19 cellular contexts compared by ENCODE assay signal in genomic region chr17:78996781-78997201, GRCh38. TPM values are rescaled to one million over a fixed set of nuclear protein-coding genes. Genes with fewer than 3 reads are reported as not detected.
DNase-seq lines count a peak whose midpoint lies in the region; ATAC-seq and TF ChIP-seq lines count a peak whose summit lies in the region.
"Had no signal": no experiment of that assay in that cellular context is flagged by ENCODE, and none has a peak within 500 bp of the region (broad histone marks: within the 10 kb centered on the region; RNA-seq: fewer than 3 reads in every experiment).

No MANE protein-coding gene starts in this region.

- H3K9me3 Mint-ChIP-seq in endothelial cell (ENCODE audit: unreplicated experiment) (no peaks in the 10 kb centered on the region), neural progenitor cell (no peaks in the 10 kb centered on the region), HFFc6 (no peaks in the 10 kb centered on the region)
- H3K9me3 Mint-ChIP-seq: GM23338; stimulated activated effector memory CD8-positive, alpha-beta T cell treated with anti-CD3 and anti-CD28 coated beads, Interleukin-12 subunit alpha, Interleukin-12 subunit beta, amount 100 ng/mL, for 72 hours had no signal

- no peak overlapping the region for H3K4me2 ChIP-seq in neural progenitor cell
- H3K4me2 ChIP-seq in GM23248 (ENCODE audit: unreplicated experiment), result no peak overlapping the region
- H3K4me2 ChIP-seq: GM23338 had no signal

- H3K36me3 Mint-ChIP-seq in endothelial cell (ENCODE audit: low read depth, unreplicated experiment) (peaks cover 25% of the 10 kb centered on the region), neural progenitor cell (peaks cover 23% of the 10 kb centered on the region), HFFc6 (ENCODE audit: low read depth) (peaks cover 31% of the 10 kb centered on the region)

- H3K27ac Mint-ChIP-seq in endothelial cell (ENCODE audit: unreplicated experiment) (no peak overlapping the region), neural progenitor cell (peak overlapping the region; percentile 29), HFFc6 (no peak overlapping the region)
- H3K27ac Mint-ChIP-seq: activated CD4-positive, alpha-beta T cell treated with anti-CD3 and anti-CD28 coated beads for 36 hours; GM23338 had no signal

- H3K27me3 ChIP-seq in left ventricle myocardium inferior (ENCODE audit: low read depth) (no peaks in the 10 kb centered on the region), neural progenitor cell (no peaks in the 10 kb centered on the region), transverse colon (no peaks in the 10 kb centered on the region), GM23248 (replicated peaks; ENCODE audit: insufficient read depth) (no peaks in the 10 kb centered on the region)
- H3K27me3 ChIP-seq: heart left ventricle had no signal

- H3K79me2 ChIP-seq in neural progenitor cell (ENCODE audit: low read depth) (no peaks in the 10 kb centered on the region), GM23248 (ENCODE audit: insufficient read depth) (peaks cover 81% of the 10 kb centered on the region)

- no peaks in the 10 kb centered on the region for H3K9me2 ChIP-seq in GM23248 (ENCODE audit: insufficient read depth)

- no peaks in the 10 kb centered on the region for H3F3A ChIP-seq in neural progenitor cell (ENCODE audit: low read depth)
- no peaks in the 10 kb centered on the region for H3F3A ChIP-seq in GM23248 (ENCODE audit: insufficient read depth)

- H3K4me1 Mint-ChIP-seq in endothelial cell (ENCODE audit: unreplicated experiment) (no peaks in the 10 kb centered on the region), neural progenitor cell (no peaks in the 10 kb centered on the region), HFFc6 (ENCODE audit: low read depth) (no peaks in the 10 kb centered on the region)
- H3K4me1 Mint-ChIP-seq: GM23338 had no signal

- peaks cover 65% of the 10 kb centered on the region for H3K36me3 ChIP-seq in left ventricle myocardium inferior
- no peaks in the 10 kb centered on the region for H3K36me3 ChIP-seq in neural progenitor cell
- H3K36me3 ChIP-seq in transverse colon, result peaks cover 0 to 16% (median 4%) of the 10 kb centered on the region in 4 donors
- H3K36me3 ChIP-seq in GM23248 (ENCODE audit: low read depth), result no peaks in the 10 kb centered on the region

- TF ChIP-seq POLR2A in transverse colon (IDR thresholded peaks at IDR 0.05), result no peak

- H3K27ac ChIP-seq in left ventricle myocardium inferior (replicated peaks) (no peak overlapping the region), neural progenitor cell (no peak overlapping the region), transverse colon (peak overlapping the region; percentile 81 to 89 (median 84)), GM23248 (no peak overlapping the region)

- in situ Hi-C loops in transverse colon (cut with MboI; ENCODE audit: low pct_ligation_motif_present in 1 of 4, low pct_unique_long_range_greater_than_20kb in 1 of 4, low sequenced_read_pairs in 3 of 4) (no loop called here), GM23248 (cut with MboI) (no loop called here)

- TF ChIP-seq CTCF in left ventricle myocardium inferior (IDR thresholded peaks at IDR 0.05; ENCODE audit: borderline replicate concordance) (no peak), endothelial cell (IDR thresholded peaks at IDR 0.05; ENCODE audit: unreplicated experiment) (no peak), neural progenitor cell (IDR thresholded peaks at IDR 0.05) (no peak), transverse colon (IDR thresholded peaks at IDR 0.05) (no peak), HFFc6 (IDR thresholded peaks at IDR 0.05) (no peak)

- peaks cover 34% of the 10 kb centered on the region for H4K20me1 ChIP-seq in neural progenitor cell (ENCODE audit: low read depth)
- no peaks in the 10 kb centered on the region for H4K20me1 ChIP-seq in GM23248 (ENCODE audit: insufficient read depth)

- TF ChIP-seq EP300 in transverse colon (IDR thresholded peaks at IDR 0.05; ENCODE audit: low read depth), result no peak

- peak overlapping the region; percentile 59 for H3K4me3 Mint-ChIP-seq in endothelial cell (ENCODE audit: unreplicated experiment)
- H3K4me3 Mint-ChIP-seq in neural progenitor cell, result no peak overlapping the region
- H3K4me3 Mint-ChIP-seq in HFFc6, result no peak overlapping the region
- H3K4me3 Mint-ChIP-seq: activated CD4-positive, alpha-beta T cell treated with anti-CD3 and anti-CD28 coated beads for 36 hours; GM23338; stimulated activated effector memory CD8-positive, alpha-beta T cell treated with anti-CD3 and anti-CD28 coated beads, Interleukin-12 subunit alpha, Interleukin-12 subunit beta, amount 100 ng/mL, for 72 hours had no signal

- no peak overlapping the region for H2AFZ ChIP-seq in neural progenitor cell (replicated peaks)
- no peak overlapping the region for H2AFZ ChIP-seq in GM23248
- H2AFZ ChIP-seq: GM23338 had no signal

- 66% methylated on average over 16 of the region's 16 CpGs; no CpG with 5 or more reads in 1 of the 2 donors for WGBS in transverse colon (ENCODE audit: low coverage in 1 of 2), 2 donors
- WGBS in GM23248 (ENCODE audit: low coverage in 1 of 2, low lambda C conversion rate in 2 of 2, missing lambda C conversion rate in 2 of 2), 2 experiments, result 94% methylated on average over 16 of the region's 16 CpGs

- intact Hi-C loops in Right ventricle myocardium superior (cut with DNase I) (no loop called here), left ventricle myocardium inferior (cut with micrococcal nuclease) (no loop called here), transverse colon (cut with DNase I; ENCODE audit: low total_unique reads) (no loop called here)

- H3K27me3 Mint-ChIP-seq in endothelial cell (ENCODE audit: unreplicated experiment), result peaks cover 8% of the 10 kb centered on the region
- H3K27me3 Mint-ChIP-seq in neural progenitor cell (ENCODE audit: insufficient read depth, low read depth), result peaks cover 3% of the 10 kb centered on the region
- no peaks in the 10 kb centered on the region; the same call in 1 of the 2 replicates for H3K27me3 Mint-ChIP-seq in HFFc6 (ENCODE audit: insufficient read depth)
- H3K27me3 Mint-ChIP-seq: activated CD4-positive, alpha-beta T cell treated with anti-CD3 and anti-CD28 coated beads for 36 hours had no signal

- no peak overlapping the region for H3K4me3 ChIP-seq in left ventricle myocardium inferior
- H3K4me3 ChIP-seq in neural progenitor cell, result no peak overlapping the region
- H3K4me3 ChIP-seq in transverse colon, result no peak overlapping the region
- no peak overlapping the region for H3K4me3 ChIP-seq in GM23248
- H3K4me3 ChIP-seq: GM23338, heart left ventricle had no signal

- ATAC-seq in Right ventricle myocardium superior (ENCODE audit: poor library complexity), result no peak
- ATAC-seq: activated CD4-positive, alpha-beta T cell treated with anti-CD3 and anti-CD28 coated beads for 36 hours; GM23338; stimulated activated effector memory CD8-positive, alpha-beta T cell treated with anti-CD3 and anti-CD28 coated beads, Interleukin-12 subunit alpha, Interleukin-12 subunit beta, amount 100 ng/mL, for 72 hours had no signal

- no peaks in the 10 kb centered on the region for H3K9me3 ChIP-seq in left ventricle myocardium inferior (replicated peaks)
- H3K9me3 ChIP-seq in neural progenitor cell (ENCODE audit: low read depth), result no peaks in the 10 kb centered on the region
- H3K9me3 ChIP-seq in transverse colon, result no peaks in the 10 kb centered on the region
- H3K9me3 ChIP-seq in GM23248 (ENCODE audit: low read depth), result no peaks in the 10 kb centered on the region
- H3K9me3 ChIP-seq: heart left ventricle had no signal

- peak; percentile 37 for DNase-seq in Right ventricle myocardium superior
- no peak for DNase-seq in left ventricle myocardium inferior
- no peak for DNase-seq in endothelial cell (ENCODE audit: low spot score)
- DNase-seq in neural progenitor cell (ENCODE audit: low spot score), result no peak
- DNase-seq in transverse colon, result no peak
- no peak for DNase-seq in SIG-M5 (lab: John Stamatoyannopoulos, UW)
- no peak for DNase-seq in HFFc6
- DNase-seq in GM23248, result no peak
- DNase-seq: activated CD4-positive, alpha-beta T cell treated with anti-CD3 and anti-CD28 coated beads for 36 hours; activated naive CD4-positive, alpha-beta T cell treated with anti-CD3 and anti-CD28 coated beads, Interleukin-2, amount 50 U/mL, for 16 hours; cortex of kidney; KG1; midbrain; NCI-H1092; NCI-H2107; T-helper 9 cell had no signal

- H3K4me1 ChIP-seq in left ventricle myocardium inferior (peaks cover 52% of the 10 kb centered on the region), neural progenitor cell (no peaks in the 10 kb centered on the region), transverse colon (peaks cover 6 to 85% (median 76%) of the 10 kb centered on the region in 4 donors), GM23248 (ENCODE audit: insufficient read depth) (no peaks in the 10 kb centered on the region)

- H3K9ac ChIP-seq in neural progenitor cell, result no peak overlapping the region
- H3K9ac ChIP-seq in GM23248, result no peak overlapping the region

RNA-seq across cellular contexts. Expression of gene CANT1, which starts 12.8 kb away (rescaled TPM):
- total RNA-seq in Right ventricle myocardium superior (29.8 TPM), left ventricle myocardium inferior (24.2 TPM), endothelial cell (ENCODE audit: unreplicated experiment) (81.6 TPM), neural progenitor cell (ENCODE audit: low replicate concordance) (24.3 and 61.3 TPM in 2 replicates), transverse colon (100 to 1,000 TPM in 3 of 4 donors, 10 to 100 TPM in 1; 89.4 to 231 (median 138) TPM)
- 100 to 1,000 TPM in 2 of 6 experiments, 10 to 100 TPM in 4; 84.2 to 103 (median 92.4) TPM for total RNA-seq in HFFc6 (2021; fragmentation: NEBNext Ultra II Directional; extraction: Animal tissue kit (Norgen Biotek cat#: 25700))
- total RNA-seq in GM23248 (2014; rRNA removed; shearing (Covaris generic)), result 52.0 and 52.4 TPM in 2 replicates
- 44.8 and 46.2 TPM in 2 replicates for polyA plus RNA-seq in GM23248 (2016; fragmentation: Nextera tagmentation; extraction: Ambion mirVana)

RNA-seq across cellular contexts. Expression of gene LGALS3BP, which starts 17.1 kb away (rescaled TPM):
- total RNA-seq in Right ventricle myocardium superior, result 499 TPM
- total RNA-seq in left ventricle myocardium inferior, result 585 TPM
- total RNA-seq in endothelial cell (ENCODE audit: unreplicated experiment), result 12.6 TPM
- total RNA-seq in neural progenitor cell (ENCODE audit: low replicate concordance), result 17.5 and 64.3 TPM in 2 replicates
- 1,000 to 10,000 TPM in 2 of 4 donors, 100 to 1,000 TPM in 2; 796 to 1,440 (median 1,077) TPM for total RNA-seq in transverse colon
- total RNA-seq in HFFc6 (2021; fragmentation: NEBNext Ultra II Directional; extraction: Animal tissue kit (Norgen Biotek cat#: 25700)), result 10 to 100 TPM; 31.1 to 46.4 (median 43.4) TPM
- total RNA-seq in GM23248 (2014; rRNA removed; shearing (Covaris generic)), result 8.3 and 8.8 TPM in 2 replicates
- 8.6 and 12.6 TPM in 2 replicates for polyA plus RNA-seq in GM23248 (2016; fragmentation: Nextera tagmentation; extraction: Ambion mirVana)

RNA-seq across cellular contexts. Expression of gene C1QTNF1, which starts 27.2 kb away (rescaled TPM):
- total RNA-seq in Right ventricle myocardium superior (143 TPM), left ventricle myocardium inferior (146 TPM), endothelial cell (ENCODE audit: unreplicated experiment) (0.26 TPM), neural progenitor cell (ENCODE audit: low replicate concordance) (1.4 and 2.6 TPM in 2 replicates), transverse colon (10 to 100 TPM in 2 of 4 donors, 1 to 10 TPM in 2; 5.4 to 35.5 (median 12.0) TPM)
- total RNA-seq in HFFc6 (2021; fragmentation: NEBNext Ultra II Directional; extraction: Animal tissue kit (Norgen Biotek cat#: 25700)), result 10 to 100 TPM in 2 of 6 experiments, 1 to 10 TPM in 4; 8.0 to 15.0 (median 8.6) TPM
- total RNA-seq in GM23248 (2014; rRNA removed; shearing (Covaris generic)), result 12.2 and 14.4 TPM in 2 replicates
- 5.7 and 6.1 TPM in 2 replicates for polyA plus RNA-seq in GM23248 (2016; fragmentation: Nextera tagmentation; extraction: Ambion mirVana)

Comparison
In these comparisons a context has a peak if more than half of its experiments do, and no peak if none do; other contexts are left out.
1. H3K27ac ChIP-seq: peak in transverse colon (4 of 4); none in left ventricle myocardium inferior (single experiment), neural progenitor cell (single experiment) and GM23248 (single experiment).